In genomic region chr20:58714923-58715708, GRCh38 we compare ENCODE assay signal across 1 cellular context.
A peak's percentile ranks its signal among the peaks of the same experiment; 100 is the strongest.
TF ChIP-seq lines count a peak whose summit lies in the region.

No MANE protein-coding gene starts in this region.

TF ChIP-seq in HepG2, 621 proteins besides CTCF, POLR2A, EP300 and RAD21:
- TF ChIP-seq ARNTL (CRISPR knock-in tag; IDR thresholded peaks at IDR 0.05) (no peak), GATA4 (IDR thresholded peaks at IDR 0.05; ENCODE audit: borderline replicate concordance, low read depth) (no peak), RBM22 (optimal IDR thresholded peaks at IDR 0.05; ENCODE audit: low read length) (peak; percentile 8)
